1 cellular context compared by ENCODE assay signal in genomic region chr1:155177918-155178281, GRCh38.
TF ChIP-seq lines count a peak whose summit lies in the region.

No MANE protein-coding gene starts in this region.

TF ChIP-seq in HepG2, 621 proteins besides CTCF, POLR2A, EP300 and RAD21:
- 0 out of 2 replicates have a peak, but pooled peaks have one; percentile 32 for TF ChIP-seq HNRNPL (IDR thresholded peaks at IDR 0.05; ENCODE audit: low read depth, low read length)
- TF ChIP-seq MTA3 (CRISPR knock-in tag; IDR thresholded peaks at IDR 0.05), result no peak
